1 cellular context compared by ENCODE assay signal in the genomic region with DNA sequence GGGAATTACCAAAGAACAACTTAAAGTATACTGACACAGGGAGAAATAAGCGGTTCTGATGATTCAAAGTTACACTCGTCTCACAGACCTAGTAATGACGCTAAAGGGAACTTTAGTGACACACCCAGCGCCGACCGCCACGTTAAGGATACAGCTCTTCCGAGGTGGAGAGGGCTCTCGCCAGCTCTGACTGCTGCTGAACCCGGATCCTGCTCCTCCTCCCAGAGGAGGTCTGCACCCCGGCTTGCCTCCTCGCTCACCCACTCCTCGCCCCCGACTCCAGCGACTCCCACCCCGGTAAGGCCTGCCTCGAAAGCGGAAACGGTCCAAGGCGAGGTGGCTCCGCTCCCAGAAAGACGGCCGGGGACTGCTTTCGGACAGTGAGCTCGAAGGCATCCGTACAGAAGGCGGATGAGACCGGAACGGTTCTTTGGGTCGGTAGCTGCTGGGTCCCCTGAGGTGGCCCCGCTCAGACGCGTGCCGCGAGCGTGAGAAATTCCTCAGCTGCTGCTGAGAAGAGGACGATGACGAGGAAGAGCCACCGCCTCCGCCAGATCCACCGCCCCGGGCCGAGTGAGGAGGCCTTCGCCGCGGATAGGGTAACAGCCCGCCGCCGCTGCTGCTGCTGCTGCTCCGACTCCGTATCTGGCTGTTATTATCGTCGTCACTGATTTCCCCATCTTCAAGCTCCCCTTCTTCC.
TF ChIP-seq lines count a peak whose summit lies in the region.

No MANE protein-coding gene starts in this region.

TF ChIP-seq in SK-N-SH treated with all-trans-retinoic acid at 6 μM for 48 hours, 23 proteins besides CTCF, POLR2A, EP300 and RAD21 (continued from another document):
- TF ChIP-seq, protein P1, sequence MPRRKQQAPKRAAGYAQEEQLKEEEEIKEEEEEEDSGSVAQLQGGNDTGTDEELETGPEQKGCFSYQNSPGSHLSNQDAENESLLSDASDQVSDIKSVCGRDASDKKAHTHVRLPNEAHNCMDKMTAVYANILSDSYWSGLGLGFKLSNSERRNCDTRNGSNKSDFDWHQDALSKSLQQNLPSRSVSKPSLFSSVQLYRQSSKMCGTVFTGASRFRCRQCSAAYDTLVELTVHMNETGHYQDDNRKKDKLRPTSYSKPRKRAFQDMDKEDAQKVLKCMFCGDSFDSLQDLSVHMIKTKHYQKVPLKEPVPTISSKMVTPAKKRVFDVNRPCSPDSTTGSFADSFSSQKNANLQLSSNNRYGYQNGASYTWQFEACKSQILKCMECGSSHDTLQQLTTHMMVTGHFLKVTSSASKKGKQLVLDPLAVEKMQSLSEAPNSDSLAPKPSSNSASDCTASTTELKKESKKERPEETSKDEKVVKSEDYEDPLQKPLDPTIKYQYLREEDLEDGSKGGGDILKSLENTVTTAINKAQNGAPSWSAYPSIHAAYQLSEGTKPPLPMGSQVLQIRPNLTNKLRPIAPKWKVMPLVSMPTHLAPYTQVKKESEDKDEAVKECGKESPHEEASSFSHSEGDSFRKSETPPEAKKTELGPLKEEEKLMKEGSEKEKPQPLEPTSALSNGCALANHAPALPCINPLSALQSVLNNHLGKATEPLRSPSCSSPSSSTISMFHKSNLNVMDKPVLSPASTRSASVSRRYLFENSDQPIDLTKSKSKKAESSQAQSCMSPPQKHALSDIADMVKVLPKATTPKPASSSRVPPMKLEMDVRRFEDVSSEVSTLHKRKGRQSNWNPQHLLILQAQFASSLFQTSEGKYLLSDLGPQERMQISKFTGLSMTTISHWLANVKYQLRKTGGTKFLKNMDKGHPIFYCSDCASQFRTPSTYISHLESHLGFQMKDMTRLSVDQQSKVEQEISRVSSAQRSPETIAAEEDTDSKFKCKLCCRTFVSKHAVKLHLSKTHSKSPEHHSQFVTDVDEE (CRISPR knock-in tag; IDR thresholded peaks at IDR 0.05): no peak
- no peak for TF ChIP-seq TOX (CRISPR knock-in tag; IDR thresholded peaks at IDR 0.05; ENCODE audit: borderline replicate concordance)
